In genomic region chr19:13846533-13847032, GRCh38 we compare ENCODE assay signal across 8 cellular contexts. TPM values are rescaled to one million over a fixed set of nuclear protein-coding genes. Genes with fewer than 3 reads are reported as not detected.
DNase-seq lines count a peak whose midpoint lies in the region; ATAC-seq and TF ChIP-seq lines count a peak whose summit lies in the region.

No MANE protein-coding gene starts in this region.

- in situ Hi-C loops in brain microvascular endothelial cell (cut with HindIII; ENCODE audit: low pct_ligation_motif_present, low sequenced_read_pairs), result no loop called here

- DNase-seq in EH (ENCODE audit: low read depth) (peak; percentile 96), LHCN-M2 (ENCODE audit: low read depth) (peak; percentile 85), UCSD-AML1 (lab: John Stamatoyannopoulos, UW; ENCODE audit: unreplicated experiment) (peak; percentile 96), brain microvascular endothelial cell (peak; percentile 96), islet precursor cell (peak; percentile 99), occipital lobe (lab: John Stamatoyannopoulos, UW) (no peak)
- DNase-seq in stimulated activated CD4-positive, alpha-beta T cell treated with anti-CD3 and anti-CD28 coated beads, Interleukin-15, amount 100 ng/mL, for 48 hours (ENCODE audit: low read depth in 2 of 2), result peak; percentile 91

- peak overlapping the region; percentile 96 for H3K27ac ChIP-seq in brain microvascular endothelial cell

- no peaks in the 10 kb centered on the region for H3K27me3 ChIP-seq in brain microvascular endothelial cell (replicated peaks)

- H3K4me3 ChIP-seq in brain microvascular endothelial cell (ENCODE audit: low read depth, low read length), result peak overlapping the region; percentile 29

- H3K36me3 ChIP-seq in brain microvascular endothelial cell (replicated peaks), result peaks cover 8% of the 10 kb centered on the region

- ATAC-seq in GM21717 (IDR thresholded peaks at IDR 0.05; ENCODE audit: unreplicated experiment), result peak; percentile 44

- no peak for TF ChIP-seq CTCF in brain microvascular endothelial cell (IDR thresholded peaks at IDR 0.05; ENCODE audit: low read depth, low read length, missing control alignments)

RNA-seq across cellular contexts. Expression of gene NANOS3, which starts 30.4 kb away (rescaled TPM):
- not detected in 2 replicates for total RNA-seq in LHCN-M2 (2014; rRNA removed)
- 1.3 TPM for polyA plus RNA-seq in LHCN-M2 (2012)
- 5.6 TPM for total RNA-seq in occipital lobe

RNA-seq across cellular contexts. Expression of gene ZSWIM4, which starts 51.3 kb away (rescaled TPM):
- 1.8 and 2.7 TPM in 2 replicates for total RNA-seq in LHCN-M2 (2014; rRNA removed)
- polyA plus RNA-seq in LHCN-M2 (2012), result 1.7 TPM
- total RNA-seq in occipital lobe, result 11.1 TPM

RNA-seq across cellular contexts. Expression of gene BRME1, which starts 59.3 kb away (rescaled TPM):
- 1.1 and 1.7 TPM in 2 replicates for total RNA-seq in LHCN-M2 (2014; rRNA removed)
- 0.73 TPM for polyA plus RNA-seq in LHCN-M2 (2012)
- total RNA-seq in occipital lobe, result 11.1 TPM

RNA-seq across cellular contexts. Expression of gene CC2D1A, which starts 59.4 kb away (rescaled TPM):
- total RNA-seq in LHCN-M2 (2014; rRNA removed) (19.2 and 21.0 TPM in 2 replicates), occipital lobe (8.9 TPM)
- polyA plus RNA-seq in LHCN-M2 (2012), result 12.6 TPM
